1 cellular context compared by ENCODE assay signal in genomic region chr4:155602351-155603140, GRCh38.
TF ChIP-seq lines count a peak whose summit lies in the region.

No MANE protein-coding gene starts in this region.

TF ChIP-seq in SK-N-SH, 30 proteins besides CTCF, POLR2A, EP300 and RAD21:
- TF ChIP-seq ZBTB33 (IDR thresholded peaks at IDR 0.05; ENCODE audit: borderline replicate concordance, low read depth), result no peak
- peak; percentile 89 for TF ChIP-seq TCF12 (IDR thresholded peaks at IDR 0.05)
- TF ChIP-seq NRF1 (IDR thresholded peaks at IDR 0.05; ENCODE audit: low read depth, low read length), result no peak
- TF ChIP-seq SIN3A (IDR thresholded peaks at IDR 0.05; ENCODE audit: borderline replicate concordance, low read depth, low read length), result no peak
- no peak for TF ChIP-seq MAX (IDR thresholded peaks at IDR 0.05; ENCODE audit: low read depth)
- TF ChIP-seq REST (IDR thresholded peaks at IDR 0.05; ENCODE audit: low read depth, low read length), result no peak
- TF ChIP-seq JUND (IDR thresholded peaks at IDR 0.05), result peak; percentile 48
- no peak for TF ChIP-seq IRF3 (IDR thresholded peaks at IDR 0.05; ENCODE audit: low read depth, low read length)
- peak; percentile 9; the same call in 1 of the 2 replicates for TF ChIP-seq FOSL2 (IDR thresholded peaks at IDR 0.05; ENCODE audit: borderline replicate concordance, low read depth)
- peak; percentile 32; the same call in 1 of the 2 replicates for TF ChIP-seq NFIC (IDR thresholded peaks at IDR 0.05; ENCODE audit: borderline replicate concordance)
- no peak for TF ChIP-seq MXI1 (IDR thresholded peaks at IDR 0.05; ENCODE audit: low read depth, low read length)
- TF ChIP-seq PBX3 (IDR thresholded peaks at IDR 0.05), result peak; percentile 88
- TF ChIP-seq TEAD4 (IDR thresholded peaks at IDR 0.05; ENCODE audit: borderline replicate concordance, insufficient read depth), result peak; percentile 51; the same call in 1 of the 2 replicates
- no peak for TF ChIP-seq USF2 (IDR thresholded peaks at IDR 0.05; ENCODE audit: borderline replicate concordance, low read depth, low read length)
- TF ChIP-seq RFX5 (IDR thresholded peaks at IDR 0.05; ENCODE audit: low read length), result no peak
- TF ChIP-seq SMC3 (IDR thresholded peaks at IDR 0.05; ENCODE audit: low read depth, low read length), result no peak
TF ChIP-seq in SK-N-SH: peak in this region for 6.
